1 cellular context compared by ENCODE assay signal in genomic region chr3:170911051-170911450, GRCh38.
TF ChIP-seq lines count a peak whose summit lies in the region.

No MANE protein-coding gene starts in this region.

TF ChIP-seq in HepG2, 621 proteins besides CTCF, POLR2A, EP300 and RAD21 (continued from another document):
- TF ChIP-seq BRF2 (CRISPR knock-in tag; IDR thresholded peaks at IDR 0.05) (no peak), MAFF (IDR thresholded peaks at IDR 0.05; ENCODE audit: low read depth, low read length) (peak; percentile 64; the same call in 1 of the 2 replicates)
